In the genomic region with DNA sequence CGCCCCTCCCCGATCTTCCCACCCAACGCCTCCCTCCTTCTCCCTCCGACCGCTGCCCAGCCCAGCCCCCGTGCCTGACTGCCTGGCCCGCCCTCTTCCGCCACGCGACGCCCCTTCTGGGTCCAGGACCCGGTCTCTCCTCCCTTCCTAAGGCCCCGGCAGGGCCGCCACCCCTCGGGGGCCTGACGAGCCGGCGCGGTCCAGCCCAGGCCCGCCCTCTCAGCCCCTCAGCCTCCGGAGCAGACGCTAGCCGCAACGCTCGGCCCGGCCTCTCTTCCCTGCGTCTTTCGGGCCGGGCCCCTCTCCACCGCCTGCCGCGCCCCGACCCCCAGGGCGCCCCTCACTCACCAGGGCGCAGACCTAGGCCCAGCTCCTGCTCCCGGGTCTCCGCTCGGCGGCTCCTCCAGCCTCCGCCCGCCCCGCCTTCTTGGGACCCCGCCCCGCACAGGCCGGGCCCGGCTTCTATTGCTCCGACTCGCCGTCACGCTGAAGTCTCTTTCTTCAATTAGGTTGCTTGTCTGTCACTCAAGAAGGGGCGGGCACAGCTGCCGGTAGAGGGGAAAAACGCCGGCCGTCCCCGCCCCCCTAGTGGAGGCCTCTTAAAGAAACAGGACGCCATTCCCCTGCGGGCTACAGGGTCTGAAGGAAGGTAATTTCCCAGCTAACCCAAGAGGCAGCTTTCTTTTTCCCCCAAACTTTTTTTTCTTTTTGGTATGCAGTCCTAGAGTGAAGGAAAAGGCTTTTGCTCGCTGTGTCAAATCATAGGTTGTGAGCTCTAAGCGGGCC, we compare ENCODE assay signal across 8 cellular contexts. TPM values are rescaled to one million over a fixed set of nuclear protein-coding genes. Genes with fewer than 3 reads are reported as not detected.
DNase-seq lines count a peak whose midpoint lies in the region; ATAC-seq and TF ChIP-seq lines count a peak whose summit lies in the region.

A gene with protein sequence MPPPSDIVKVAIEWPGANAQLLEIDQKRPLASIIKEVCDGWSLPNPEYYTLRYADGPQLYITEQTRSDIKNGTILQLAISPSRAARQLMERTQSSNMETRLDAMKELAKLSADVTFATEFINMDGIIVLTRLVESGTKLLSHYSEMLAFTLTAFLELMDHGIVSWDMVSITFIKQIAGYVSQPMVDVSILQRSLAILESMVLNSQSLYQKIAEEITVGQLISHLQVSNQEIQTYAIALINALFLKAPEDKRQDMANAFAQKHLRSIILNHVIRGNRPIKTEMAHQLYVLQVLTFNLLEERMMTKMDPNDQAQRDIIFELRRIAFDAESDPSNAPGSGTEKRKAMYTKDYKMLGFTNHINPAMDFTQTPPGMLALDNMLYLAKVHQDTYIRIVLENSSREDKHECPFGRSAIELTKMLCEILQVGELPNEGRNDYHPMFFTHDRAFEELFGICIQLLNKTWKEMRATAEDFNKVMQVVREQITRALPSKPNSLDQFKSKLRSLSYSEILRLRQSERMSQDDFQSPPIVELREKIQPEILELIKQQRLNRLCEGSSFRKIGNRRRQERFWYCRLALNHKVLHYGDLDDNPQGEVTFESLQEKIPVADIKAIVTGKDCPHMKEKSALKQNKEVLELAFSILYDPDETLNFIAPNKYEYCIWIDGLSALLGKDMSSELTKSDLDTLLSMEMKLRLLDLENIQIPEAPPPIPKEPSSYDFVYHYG (minus strand): TSS at position 416 of the 786 bp plus-strand sequence. CDS start 12,133 bp downstream, outside the sequence.

- POLR2A ChIA-PET in HEK293T (lab: Yijun Ruan, JAX), result interaction anchor here (1.2 to 1.3 kb wide), 2 partner anchors 27 to 31 kb away, joined by 3 read pairs; no protein-coding TSS in a partner anchor

- no peaks in the 10 kb centered on the region for H3K27me3 ChIP-seq in gastroesophageal sphincter
- H3K27me3 ChIP-seq in suprapubic skin, result no peaks in the 10 kb centered on the region

- peak within 1 kb of the TSS; percentile 68 to 94 for H3K4me3 ChIP-seq in gastroesophageal sphincter
- peak within 1 kb of the TSS; percentile 95 for H3K4me3 ChIP-seq in suprapubic skin

- peak; percentile 89 for DNase-seq in GF-D8 (lab: John Stamatoyannopoulos, UW)
- DNase-seq in HEK293T (ENCODE audit: extremely low spot score), result peak; percentile 92
- peak; percentile 95 for DNase-seq in MV-4-11 (lab: John Stamatoyannopoulos, UW)
- DNase-seq in SK-MEL-5 (ENCODE audit: low read depth, low spot score), result peak; percentile 98
- peak; percentile 98 for DNase-seq in activated naive CD4-positive, alpha-beta T cell treated with anti-CD3 and anti-CD28 coated beads for 36 hours
- DNase-seq in nucleus accumbens (lab: John Stamatoyannopoulos, UW), result peak; percentile 67 to 99 (median 95)
- DNase-seq in suprapubic skin (ENCODE audit: low spot score in 2 of 2), result peak; percentile 98 to 99

- H3K36me3 ChIP-seq in gastroesophageal sphincter (no peaks in the 10 kb centered on the region), suprapubic skin (no peaks in the 10 kb centered on the region)

- 0 to 2% methylated on average over 9 to 18 of the region's 60 CpGs for WGBS in gastroesophageal sphincter (ENCODE audit: low coverage in 1 of 2), 2 donors
- WGBS in suprapubic skin, result 3% methylated on average over 44 of the region's 60 CpGs

- peak; percentile 96 for ATAC-seq in gastroesophageal sphincter

- intact Hi-C loops in activated naive CD4-positive, alpha-beta T cell treated with anti-CD3 and anti-CD28 coated beads for 36 hours (cut with micrococcal nuclease), result loop anchor here (1.0 kb wide), 5 partner anchors 42 to 472 kb away; a partner anchor contains a TSS

- CTCF ChIA-PET in HEK293T (lab: Yijun Ruan, JAX), result no interaction called here
- CTCF ChIA-PET in activated naive CD4-positive, alpha-beta T cell treated with anti-CD3 and anti-CD28 coated beads for 36 hours (lab: Charles Lee), result interaction anchor here (0.6 to 2.3 kb wide), 9 partner anchors 20 to 473 kb away, joined by 3 to 16 read pairs (median 3); a partner anchor contains a TSS

- TF ChIP-seq POLR2A in gastroesophageal sphincter (IDR thresholded peaks at IDR 0.05), result peak; percentile 48 to 60
- peak in 1 of 2 donors; percentile 21 for TF ChIP-seq POLR2A in suprapubic skin (IDR thresholded peaks at IDR 0.05)

- H3K4me1 Mint-ChIP-seq in activated naive CD4-positive, alpha-beta T cell treated with anti-CD3 and anti-CD28 coated beads for 36 hours (ENCODE audit: low read depth), result peaks cover 55% of the 10 kb centered on the region

- peak within 1 kb of the TSS; percentile 88 for H3K27ac Mint-ChIP-seq in activated naive CD4-positive, alpha-beta T cell treated with anti-CD3 and anti-CD28 coated beads for 36 hours

- in situ Hi-C loops in SK-MEL-5 (cut with HindIII; ENCODE audit: low pct_unique_long_range_greater_than_20kb, low sequenced_read_pairs), result no loop called here

- H3K27ac ChIP-seq in gastroesophageal sphincter (peak within 1 kb of the TSS; percentile 81 to 97 (median 94)), suprapubic skin (peak within 1 kb of the TSS; percentile 95)

- no peaks in the 10 kb centered on the region for H3K9me3 Mint-ChIP-seq in activated naive CD4-positive, alpha-beta T cell treated with anti-CD3 and anti-CD28 coated beads for 36 hours

- TF ChIP-seq CTCF in gastroesophageal sphincter (IDR thresholded peaks at IDR 0.05) (peak in 3 of 4 experiments; percentile 18 to 56 (median 34)), suprapubic skin (IDR thresholded peaks at IDR 0.05) (peak; percentile 14 to 21)

- H3K36me3 Mint-ChIP-seq in activated naive CD4-positive, alpha-beta T cell treated with anti-CD3 and anti-CD28 coated beads for 36 hours (ENCODE audit: low read depth), result peaks cover 1% of the 10 kb centered on the region

- no peaks in the 10 kb centered on the region for H3K27me3 Mint-ChIP-seq in activated naive CD4-positive, alpha-beta T cell treated with anti-CD3 and anti-CD28 coated beads for 36 hours (ENCODE audit: low read depth)

- peak within 1 kb of the TSS; percentile 88 for H3K4me3 Mint-ChIP-seq in activated naive CD4-positive, alpha-beta T cell treated with anti-CD3 and anti-CD28 coated beads for 36 hours

- H3K4me1 ChIP-seq in gastroesophageal sphincter, result peaks cover 3 to 64% (median 38%) of the 10 kb centered on the region in 3 donors
- peaks cover 62% of the 10 kb centered on the region for H3K4me1 ChIP-seq in suprapubic skin

- H3K9me3 ChIP-seq in gastroesophageal sphincter (no peaks in the 10 kb centered on the region), suprapubic skin (no peaks in the 10 kb centered on the region)

- TF ChIP-seq EP300 in gastroesophageal sphincter (IDR thresholded peaks at IDR 0.05) (no peak), suprapubic skin (IDR thresholded peaks at IDR 0.05) (no peak)

TF ChIP-seq in HEK293T, 16 proteins besides CTCF, POLR2A, EP300 and RAD21:
- TF ChIP-seq, protein P1, sequence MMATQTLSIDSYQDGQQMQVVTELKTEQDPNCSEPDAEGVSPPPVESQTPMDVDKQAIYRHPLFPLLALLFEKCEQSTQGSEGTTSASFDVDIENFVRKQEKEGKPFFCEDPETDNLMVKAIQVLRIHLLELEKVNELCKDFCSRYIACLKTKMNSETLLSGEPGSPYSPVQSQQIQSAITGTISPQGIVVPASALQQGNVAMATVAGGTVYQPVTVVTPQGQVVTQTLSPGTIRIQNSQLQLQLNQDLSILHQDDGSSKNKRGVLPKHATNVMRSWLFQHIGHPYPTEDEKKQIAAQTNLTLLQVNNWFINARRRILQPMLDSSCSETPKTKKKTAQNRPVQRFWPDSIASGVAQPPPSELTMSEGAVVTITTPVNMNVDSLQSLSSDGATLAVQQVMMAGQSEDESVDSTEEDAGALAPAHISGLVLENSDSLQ (IDR thresholded peaks at IDR 0.05), result peak; percentile 99
- TF ChIP-seq ZNF384 (IDR thresholded peaks at IDR 0.05), result no peak
- no peak for TF ChIP-seq HDGF (IDR thresholded peaks at IDR 0.05; ENCODE audit: borderline replicate concordance)
- TF ChIP-seq TARDBP (IDR thresholded peaks at IDR 0.05), result no peak
- TF ChIP-seq ELF4 (IDR thresholded peaks at IDR 0.05), result no peak
- no peak for TF ChIP-seq ARNT (IDR thresholded peaks at IDR 0.05)
- TF ChIP-seq BHLHE40 (IDR thresholded peaks at IDR 0.05; ENCODE audit: borderline replicate concordance), result no peak
- TF ChIP-seq SP1 (IDR thresholded peaks at IDR 0.05), result peak; percentile 52; the same call in 1 of the 2 replicates
- TF ChIP-seq CTBP1 (IDR thresholded peaks at IDR 0.05; ENCODE audit: borderline replicate concordance), result no peak
- no peak for TF ChIP-seq FOXA1 (IDR thresholded peaks at IDR 0.05)
- no peak for TF ChIP-seq SUZ12 (IDR thresholded peaks at IDR 0.05)
- no peak for TF ChIP-seq NFRKB (IDR thresholded peaks at IDR 0.05)
- no peak for TF ChIP-seq L3MBTL2 (conservative IDR thresholded peaks at IDR 0.05)

RNA-seq across cellular contexts. Expression of the gene that starts here (rescaled TPM):
- 41.1 and 44.9 TPM in 2 replicates for total RNA-seq in SK-MEL-5 (2014; rRNA removed; shearing (Covaris generic))
- polyA plus RNA-seq in SK-MEL-5 (2015; cell fraction: cytosol; rRNA removed), result 52.8 and 56.4 TPM in 2 replicates
- 38.1 and 65.6 TPM in 2 replicates for polyA plus RNA-seq in SK-MEL-5 (2015; cell fraction: nucleus; rRNA removed)
- 10 to 100 TPM; 76.8 to 81.0 TPM for total RNA-seq in activated naive CD4-positive, alpha-beta T cell treated with anti-CD3 and anti-CD28 coated beads for 36 hours
- total RNA-seq in gastroesophageal sphincter, result 10 to 100 TPM; 41.6 to 69.1 (median 53.8) TPM
- 10 to 100 TPM; 46.7 to 62.4 (median 55.1) TPM for total RNA-seq in suprapubic skin

Comparison
In these comparisons a context has a peak if more than half of its experiments do, and no peak if none do; other contexts are left out.
1. Peak in every context shown above with its lines: DNase-seq, ATAC-seq, H3K4me3 ChIP-seq and H3K27ac ChIP-seq.